Comparison of ENCODE assay signal across 9 cellular contexts in the genomic region with DNA sequence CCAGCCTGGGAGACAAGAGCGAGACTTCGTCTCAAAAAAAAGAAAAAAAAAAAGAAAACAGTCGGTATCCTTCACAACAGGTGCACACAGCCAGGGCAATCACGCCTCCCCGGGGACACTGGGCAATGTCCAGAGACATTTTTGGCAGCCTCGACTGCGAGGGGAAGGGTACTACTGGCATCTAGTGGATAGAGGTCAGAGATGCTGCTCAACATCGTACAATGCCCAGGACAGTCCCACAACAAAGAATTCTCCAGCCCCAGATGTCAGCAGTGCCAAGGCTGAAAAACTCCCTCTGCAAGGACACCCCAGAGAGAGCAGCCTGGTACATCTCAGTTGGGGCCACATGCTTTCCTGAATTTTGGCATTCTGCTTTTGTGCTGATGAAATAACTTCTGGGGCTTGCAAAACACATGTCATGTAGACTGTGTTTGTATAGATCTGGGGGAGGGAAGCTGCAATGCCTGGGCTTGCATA. TPM values are rescaled to one million over a fixed set of nuclear protein-coding genes. Genes with fewer than 3 reads are reported as not detected.
DNase-seq lines count a peak whose midpoint lies in the region; ATAC-seq, FAIRE-seq and TF ChIP-seq lines count a peak whose summit lies in the region.
"Had no signal": no experiment of that assay in that cellular context is flagged by ENCODE, and none has a peak within 500 bp of the region (broad histone marks: within the 10 kb centered on the region; RNA-seq: fewer than 3 reads in every experiment).

No MANE protein-coding gene starts in this region.

- H3K9me2 ChIP-seq in Karpas-422 (replicated peaks; ENCODE audit: insufficient read depth, low read length) = no peaks in the 10 kb centered on the region

- FAIRE-seq in GM12878 (lab: Jason Lieb, UNC) = no peak

- peak; percentile 68 for DNase-seq in BE2C
- peak; percentile 65 for DNase-seq in Karpas-422
- DNase-seq in GM12878 (ENCODE audit: low read depth, low spot score) = no peak
- DNase-seq in right lobe of liver = peak; percentile 82 to 93 (median 89)
- no peak for DNase-seq in activated T-cell treated with anti-CD3 and anti-CD28 coated beads for 4 hours
- DNase-seq in activated T-cell treated with anti-CD3 and anti-CD28 coated beads, Interleukin-2, amount 50 U/mL, for 48 hours = no peak
- no peak for DNase-seq in NCI-H1436 treated with DMSO at 0.1 percent for 48 hours (lab: John Stamatoyannopoulos, UW)

- H3K79me2 ChIP-seq in Karpas-422 (ENCODE audit: low read length) = no peaks in the 10 kb centered on the region
- no peaks in the 10 kb centered on the region for H3K79me2 ChIP-seq in GM12878 (ENCODE audit: control insufficient read depth, insufficient read depth, low read length)

- H3K4me1 ChIP-seq in BE2C (no peaks in the 10 kb centered on the region), Karpas-422 (ENCODE audit: low read length) (no peaks in the 10 kb centered on the region; the same call in 1 of the 2 replicates), GM12878 (ENCODE audit: control insufficient read depth, insufficient read depth, low read length) (no peaks in the 10 kb centered on the region), right lobe of liver (peaks cover 0 to 88% (median 40%) of the 10 kb centered on the region in 4 donors)

- H4K20me1 ChIP-seq in Karpas-422 (ENCODE audit: insufficient read depth, low read depth, low read length) = no peaks in the 10 kb centered on the region
- no peaks in the 10 kb centered on the region for H4K20me1 ChIP-seq in GM12878 (ENCODE audit: control insufficient read depth, insufficient read depth)

- POLR2A ChIA-PET in GM12878 (lab: Charles Lee) = interaction anchor here (0.5 kb wide), 1 partner anchor 1501 kb away, joined by 4 read pairs; no protein-coding TSS in a partner anchor

- no peak for TF ChIP-seq EP300 in GM12878 (IDR thresholded peaks at IDR 0.05; ENCODE audit: borderline replicate concordance in 1 of 2, control insufficient read depth in 1 of 2, low read depth in 2 of 2, low read length in 2 of 2)

- intact Hi-C loops in GM12878 (cut with micrococcal nuclease; ENCODE audit: unreplicated experiment) (loop anchor here (1.0 to 10.0 kb wide), 3 partner anchors 35 to 393 kb away; no protein-coding TSS in a partner anchor), right lobe of liver (cut with DNase I) (no loop called here)

- H3K9me3 ChIP-seq in BE2C = no peaks in the 10 kb centered on the region
- no peaks in the 10 kb centered on the region for H3K9me3 ChIP-seq in Karpas-422 (ENCODE audit: low read length)
- no peaks in the 10 kb centered on the region for H3K9me3 ChIP-seq in GM12878 (replicated peaks; ENCODE audit: control insufficient read depth, insufficient read depth, low read length)
- no peaks in the 10 kb centered on the region for H3K9me3 ChIP-seq in right lobe of liver

- H3K4me2 ChIP-seq in Karpas-422 (ENCODE audit: low read depth, low read length, poor library complexity, severe bottlenecking) (no peak overlapping the region), GM12878 (ENCODE audit: control insufficient read depth, insufficient read depth) (no peak overlapping the region)

- CTCF ChIA-PET in GM12878 (lab: Yijun Ruan, JAX) = interaction anchor here (0.5 to 6.0 kb wide), 11 partner anchors 12 to 337 kb away, joined by 3 to 44 read pairs (median 4); partner anchors contain the start of genes ACAD10 and BRAP

- no TSS peak for BruUV-seq in GM12878 (replicated peaks; lab: Mats Ljungman, UMichigan)

- ATAC-seq in GM12878 (peak; percentile 98), right lobe of liver (peak; percentile 56 to 72 (median 66)), HG02938 (IDR thresholded peaks at IDR 0.05; ENCODE audit: unreplicated experiment) (no peak)

- H3K27ac ChIP-seq in Karpas-422 (ENCODE audit: low read length) = peak overlapping the region; percentile 6; the same call in 1 of the 2 replicates
- no peak overlapping the region for H3K27ac ChIP-seq in GM12878 (ENCODE audit: control insufficient read depth, insufficient read depth)
- peak overlapping the region; percentile 14 to 85 (median 75) for H3K27ac ChIP-seq in right lobe of liver
- H3K27ac ChIP-seq: epithelial cell of prostate had no signal

- SMC1A ChIA-PET in GM12878 (lab: Charles Lee; ENCODE audit: uncharacterized antibody, unreplicated experiment) = interaction anchor here (0.7 to 5.7 kb wide), 3 partner anchors 31 to 92 kb away, joined by 3 to 44 read pairs (median 3); no protein-coding TSS in a partner anchor

- RAD21 ChIA-PET in GM12878 (lab: Charles Lee; ENCODE audit: unreplicated experiment) = interaction anchor here (0.7 to 1.9 kb wide), 4 partner anchors 25 to 35 kb away, joined by 3 to 5 read pairs (median 4); no protein-coding TSS in a partner anchor

- no peak overlapping the region for H3K4me3 ChIP-seq in BE2C (ENCODE audit: low read depth, low read length)
- no peak overlapping the region for H3K4me3 ChIP-seq in Karpas-422 (ENCODE audit: low read length)
- no peak overlapping the region for H3K4me3 ChIP-seq in GM12878
- no peak overlapping the region for H3K4me3 ChIP-seq in right lobe of liver

- H2AFZ ChIP-seq in Karpas-422 (ENCODE audit: low read length) (no peak overlapping the region), GM12878 (ENCODE audit: control insufficient read depth, low read depth, low read length) (no peak overlapping the region)

- WGBS in GM12878 (ENCODE audit: insufficient coverage, insufficient replicate concordance, low lambda C conversion rate, missing lambda C conversion rate) = 3% methylated on average over 8 of the region's 8 CpGs
- 4% methylated on average over 6 of the region's 8 CpGs for WGBS in right lobe of liver (ENCODE audit: insufficient coverage, low coverage, low lambda C conversion rate, missing lambda C conversion rate)

- TF ChIP-seq CTCF in BE2C (IDR thresholded peaks at IDR 0.05; ENCODE audit: low read depth, low read length) = peak; percentile 68
- TF ChIP-seq CTCF in GM12878 (IDR thresholded peaks at IDR 0.05 in 2 of 3, conservative IDR thresholded peaks at IDR 0.05 in 1 of 3; ENCODE audit: control insufficient read depth in 2 of 3, extremely low read depth in 1 of 3, insufficient read depth in 1 of 3, low read depth in 3 of 3, low read length in 3 of 3) = peak; percentile 57 to 83 (median 69)
- peak; percentile 56 to 72 (median 57) for TF ChIP-seq CTCF in right lobe of liver (IDR thresholded peaks at IDR 0.05)

- in situ Hi-C loops in GM12878 (cut with MboI) = no loop called here

- no peaks in the 10 kb centered on the region for H3K27me3 ChIP-seq in BE2C
- H3K27me3 ChIP-seq in Karpas-422 (ENCODE audit: low read length) = no peaks in the 10 kb centered on the region
- H3K27me3 ChIP-seq in GM12878 (replicated peaks in 1 of 2; ENCODE audit: control insufficient read depth in 2 of 2, insufficient read depth in 2 of 2, low read length in 1 of 2) = no peaks in the 10 kb centered on the region
- no peaks in the 10 kb centered on the region for H3K27me3 ChIP-seq in right lobe of liver

- H3K36me3 ChIP-seq in BE2C (peaks cover 68% of the 10 kb centered on the region), Karpas-422 (ENCODE audit: insufficient read depth, low read length) (peaks cover 15% of the 10 kb centered on the region), GM12878 (ENCODE audit: control insufficient read depth in 2 of 2, insufficient read depth in 2 of 2, low read length in 1 of 2) (no peaks in the 10 kb centered on the region), right lobe of liver (peaks cover 5 to 69% (median 34%) of the 10 kb centered on the region in 4 donors)

- H3K9ac ChIP-seq in Karpas-422 (ENCODE audit: low read length) = no peak overlapping the region
- H3K9ac ChIP-seq in GM12878 (ENCODE audit: control insufficient read depth, insufficient read depth, low read length) = no peak overlapping the region

- peak; percentile 79 for TF ChIP-seq RAD21 in GM12878 (IDR thresholded peaks at IDR 0.05; ENCODE audit: insufficient read depth, low read depth, low read length)

- no peak for TF ChIP-seq POLR2A in GM12878 (IDR thresholded peaks at IDR 0.05; ENCODE audit: low read depth, low read length)
- TF ChIP-seq POLR2A in right lobe of liver (IDR thresholded peaks at IDR 0.05) = no peak

RNA-seq across cellular contexts. Expression of gene ALDH2, which starts 21.5 kb away (rescaled TPM):
- polyA plus RNA-seq in BE2C (2012; ENCODE audit: insufficient read depth, insufficient read length, low read depth) = 103 TPM
- 69.0 and 145 TPM in 2 replicates for total RNA-seq in Karpas-422 (2014; rRNA removed; shearing (Covaris generic); ENCODE audit: low replicate concordance)
- total RNA-seq in GM12878 (2013; cell fraction: nucleolus; rRNA removed) = 1.4 and 2.4 TPM in 2 replicates
- total RNA-seq in GM12878 (2014; rRNA removed) (11.9 and 12.2 TPM in 2 replicates), GM12878 (2014; rRNA removed; fragmentation: Illumina TruSeq; extraction: Trizol) (4.5 and 4.8 TPM in 2 replicates), GM12878 (2021) (15.2 and 16.6 TPM in 2 replicates), right lobe of liver (1,000 to 10,000 TPM in 2 of 6 experiments, 100 to 1,000 TPM in 4; 287 to 1,060 (median 749) TPM)
- polyA plus RNA-seq in GM12878 (2011; ENCODE audit: low read depth) = 4.5 TPM
- polyA plus RNA-seq in GM12878 (2011; rRNA removed) (1.4 TPM in 2 replicates), GM12878 (2014; fragmentation: Illumina TruSeq; extraction: Trizol) (5.9 and 7.7 TPM in 2 replicates), GM12878 (2014; fragmentation: Nextera tagmentation; extraction: Ambion mirVana) (1 to 10 TPM; 1.8 to 4.9 TPM), GM12878 (2014; rRNA removed) (16.2 and 16.4 TPM in 2 replicates), GM12878 (2016; fragmentation: Nextera tagmentation; extraction: Ambion mirVana) (10 to 100 TPM in 1 of 2 experiments, 1 to 10 TPM in 1; 9.7 to 12.4 TPM)
- 1.1 and 1.7 TPM in 2 replicates for polyA plus RNA-seq in GM12878 (2011; cell fraction: cytosol; rRNA removed)
- polyA plus RNA-seq in GM12878 (2011; cell fraction: nucleus; rRNA removed) = 3.8 and 5.1 TPM in 2 replicates
- 10.4 and 17.1 TPM in 2 replicates for polyA plus RNA-seq in GM12878 (2012)
- polyA minus RNA-seq in GM12878 (2011; rRNA and poly(A)+ RNA removed) = 0.22 and 1.1 TPM in 2 replicates
- polyA minus RNA-seq in GM12878 (2011; cell fraction: cytosol; rRNA and poly(A)+ RNA removed) = not detected in 2 replicates
- 0.48 and 1.1 TPM in 2 replicates for polyA minus RNA-seq in GM12878 (2011; cell fraction: nucleus; rRNA and poly(A)+ RNA removed)

RNA-seq across cellular contexts. Expression of gene MAPKAPK5, which starts 53.8 kb away (rescaled TPM):
- polyA plus RNA-seq in BE2C (2012; ENCODE audit: insufficient read depth, insufficient read length, low read depth) = 55.5 TPM
- 52.4 and 63.4 TPM in 2 replicates for total RNA-seq in Karpas-422 (2014; rRNA removed; shearing (Covaris generic); ENCODE audit: low replicate concordance)
- 146 and 153 TPM in 2 replicates for total RNA-seq in GM12878 (2013; cell fraction: nucleolus; rRNA removed)
- total RNA-seq in GM12878 (2014; rRNA removed) = 45.4 and 46.8 TPM in 2 replicates
- 40.8 and 42.5 TPM in 2 replicates for total RNA-seq in GM12878 (2014; rRNA removed; fragmentation: Illumina TruSeq; extraction: Trizol)
- total RNA-seq in GM12878 (2021) = 45.6 and 54.3 TPM in 2 replicates
- 15.0 TPM for polyA plus RNA-seq in GM12878 (2011; ENCODE audit: low read depth)
- polyA plus RNA-seq in GM12878 (2011; rRNA removed) = 50.4 and 50.6 TPM in 2 replicates
- 37.6 and 40.2 TPM in 2 replicates for polyA plus RNA-seq in GM12878 (2011; cell fraction: cytosol; rRNA removed)
- 58.5 and 67.3 TPM in 2 replicates for polyA plus RNA-seq in GM12878 (2011; cell fraction: nucleus; rRNA removed)
- 17.6 and 23.2 TPM in 2 replicates for polyA plus RNA-seq in GM12878 (2012)
- 39.7 and 39.9 TPM in 2 replicates for polyA plus RNA-seq in GM12878 (2014; fragmentation: Illumina TruSeq; extraction: Trizol)
- polyA plus RNA-seq in GM12878 (2014; fragmentation: Nextera tagmentation; extraction: Ambion mirVana) = 10 to 100 TPM; 12.6 to 14.4 TPM
- 42.2 and 48.6 TPM in 2 replicates for polyA plus RNA-seq in GM12878 (2014; rRNA removed)
- polyA plus RNA-seq in GM12878 (2016; fragmentation: Nextera tagmentation; extraction: Ambion mirVana) = 10 to 100 TPM; 35.8 to 52.9 TPM
- polyA minus RNA-seq in GM12878 (2011; rRNA and poly(A)+ RNA removed) = 45.6 and 55.0 TPM in 2 replicates
- 10.3 and 16.3 TPM in 2 replicates for polyA minus RNA-seq in GM12878 (2011; cell fraction: cytosol; rRNA and poly(A)+ RNA removed)
- polyA minus RNA-seq in GM12878 (2011; cell fraction: nucleus; rRNA and poly(A)+ RNA removed) = 26.6 and 43.9 TPM in 2 replicates
- total RNA-seq in right lobe of liver = 10 to 100 TPM; 18.0 to 28.1 (median 19.9) TPM

Comparison
In these comparisons a context has a peak if more than half of its experiments do, and no peak if none do; other contexts are left out.
1. DNase-seq: peak in BE2C (single experiment), Karpas-422 (single experiment) and right lobe of liver (3 of 3); none in GM12878 (single experiment), activated T-cell treated with anti-CD3 and anti-CD28 coated beads for 4 hours (single experiment), activated T-cell treated with anti-CD3 and anti-CD28 coated beads, Interleukin-2, amount 50 U/mL, for 48 hours (0 of 2) and NCI-H1436 treated with DMSO at 0.1 percent for 48 hours (single experiment).
2. Peak in every context shown above with its lines, with median percentiles within 50 percentile points of each other: CTCF ChIP-seq.